ENCODE assay signal across 7 cellular contexts in genomic region chr4:137531951-137532868, GRCh38. TPM values are rescaled to one million over a fixed set of nuclear protein-coding genes. Genes with fewer than 3 reads are reported as not detected.
DNase-seq lines count a peak whose midpoint lies in the region; FAIRE-seq and TF ChIP-seq lines count a peak whose summit lies in the region.

Gene PCDH18, minus strand, starts transcription at chr4:137532494. Its CDS starts 406 bp downstream, at chr4:137532088.

- no peaks in the 10 kb centered on the region for H3K79me2 ChIP-seq in mammary epithelial cell (ENCODE audit: insufficient read depth, low read length)

- peak; percentile 62 for FAIRE-seq in H54 (lab: Jason Lieb, UNC)

- DNase-seq in H54 (ENCODE audit: insufficient read length, low spot score) (peak; percentile 19), NCI-H345 treated with DMSO at 0.1 percent for 48 hours (lab: John Stamatoyannopoulos, UW; ENCODE audit: unreplicated experiment) (peak; percentile 37), mammary epithelial cell (peak; percentile 15), iPS-NIHi11 (ENCODE audit: low spot score) (peak; percentile 83), NOMO-1 treated with DMSO at 0.1 percent for 48 hours (lab: John Stamatoyannopoulos, UW; ENCODE audit: unreplicated experiment) (no peak)

- no peaks in the 10 kb centered on the region for H3K9me3 ChIP-seq in mammary epithelial cell (replicated peaks; ENCODE audit: insufficient read depth, low read length)

- H3K4me3 ChIP-seq in GM08714 (ENCODE audit: low read length) (peak within 1 kb of the TSS; percentile 49), mammary epithelial cell (replicated peaks in 1 of 3; ENCODE audit: insufficient read depth in 1 of 3, low read depth in 2 of 3, low read length in 3 of 3) (peak within 1 kb of the TSS; percentile 2 to 35 (median 17)), skin epidermis (peak within 1 kb of the TSS; percentile 24 to 47 (median 36))

- BruUV-seq in mammary epithelial cell (replicated peaks; lab: Mats Ljungman, UMichigan): no TSS peak

- intact Hi-C loops in mammary epithelial cell (cut with micrococcal nuclease): loop anchor here (1.0 kb wide), 1 partner anchor 249 kb away; no protein-coding TSS in a partner anchor

- no peak within 1 kb of the TSS for H3K27ac ChIP-seq in mammary epithelial cell (ENCODE audit: insufficient read depth, low read depth, low read length)
- peak within 1 kb of the TSS in 19 of 21 experiments; percentile 31 to 81 (median 76) for H3K27ac ChIP-seq in skin epidermis

- H3K9ac ChIP-seq in mammary epithelial cell (ENCODE audit: insufficient read depth, low read length): no peak within 1 kb of the TSS

- dilution Hi-C loops in mammary epithelial cell (cut with HindIII; ENCODE audit: low sequenced_read_pairs): loop anchor here (10.0 kb wide), 1 partner anchor 57 kb away; no protein-coding TSS in a partner anchor

- H3K36me3 ChIP-seq in mammary epithelial cell (ENCODE audit: insufficient read depth, low read length): no peaks in the 10 kb centered on the region

- no peaks in the 10 kb centered on the region for H3K4me1 ChIP-seq in mammary epithelial cell (ENCODE audit: insufficient read depth, low read length)

- H3K27me3 ChIP-seq in mammary epithelial cell (ENCODE audit: insufficient read depth, low read length): peaks cover 2% of the 10 kb centered on the region

- CTCF ChIA-PET in mammary epithelial cell (lab: Charles Lee; ENCODE audit: low non-redundant PET): no interaction called here

- peak; percentile 16; the same call in 1 of the 2 replicates for TF ChIP-seq POLR2A in H54 (IDR thresholded peaks at IDR 0.05; ENCODE audit: low read depth, low read length)

- TF ChIP-seq CTCF in mammary epithelial cell (conservative IDR thresholded peaks at IDR 0.05 in 1 of 2, IDR thresholded peaks at IDR 0.05 in 1 of 2; ENCODE audit: extremely low read depth in 1 of 2, insufficient read depth in 1 of 2, low read depth in 1 of 2, low read length in 2 of 2): no peak

- H2AFZ ChIP-seq in mammary epithelial cell (ENCODE audit: low read depth, low read length): peak within 1 kb of the TSS; percentile 69

- in situ Hi-C loops in mammary epithelial cell (cut with MboI; ENCODE audit: low sequenced_read_pairs in 2 of 2): no loop called here

- peak within 1 kb of the TSS; percentile 69 for H3K4me2 ChIP-seq in mammary epithelial cell (ENCODE audit: insufficient read depth, low read depth, low read length)

- no peaks in the 10 kb centered on the region for H4K20me1 ChIP-seq in mammary epithelial cell (ENCODE audit: insufficient read depth, low read length)

- WGBS in mammary epithelial cell (ENCODE audit: low coverage, missing lambda C conversion rate): under 1% methylated on average over 20 of the region's 28 CpGs

RNA-seq across cellular contexts. Expression of gene PCDH18, which starts in this region (rescaled TPM):
- 1 to 10 TPM in 1 of 2 donors, under 1 TPM in 1; 0.12 to 1.2 TPM for total RNA-seq in mammary epithelial cell
- 0.01 TPM for polyA plus RNA-seq in mammary epithelial cell
- polyA minus RNA-seq in mammary epithelial cell: not detected
